Comparison of ENCODE assay signal across 8 cellular contexts in genomic region chr5:65925094-65925600, GRCh38. TPM values are rescaled to one million over a fixed set of nuclear protein-coding genes. Genes with fewer than 3 reads are reported as not detected.
DNase-seq lines count a peak whose midpoint lies in the region; ATAC-seq and TF ChIP-seq lines count a peak whose summit lies in the region.

No MANE protein-coding gene starts in this region.

- no peak overlapping the region for H2BK120ac ChIP-seq in neuronal stem cell (ENCODE audit: low read depth, low read length)

- peak; percentile 49 for ATAC-seq in GM21390 (IDR thresholded peaks at IDR 0.05; ENCODE audit: unreplicated experiment)

- no peaks in the 10 kb centered on the region for H3K9me3 ChIP-seq in HUES6 (ENCODE audit: control insufficient read depth, insufficient read depth, low read depth, low read length)
- H3K9me3 ChIP-seq in neuronal stem cell (replicated peaks in 1 of 2; ENCODE audit: control insufficient read depth in 2 of 2, insufficient read depth in 1 of 2, low read depth in 1 of 2, low read length in 2 of 2): peaks cover 0 to 3% of the 10 kb centered on the region in 2 donors
- H3K9me3 ChIP-seq in suprapubic skin: no peaks in the 10 kb centered on the region

- peak overlapping the region; percentile 95 for H4K91ac ChIP-seq in neuronal stem cell (ENCODE audit: low read depth, low read length, poor library complexity)

- H3K14ac ChIP-seq in neuronal stem cell (ENCODE audit: low read length): peak overlapping the region; percentile 78

- CTCF ChIA-PET in RWPE1 (lab: Yijun Ruan, JAX): interaction anchor here (0.6 to 1.4 kb wide), 5 partner anchors 8 to 197 kb away, joined by 3 to 6 read pairs (median 4); no protein-coding TSS in a partner anchor

- TF ChIP-seq EP300 in suprapubic skin (IDR thresholded peaks at IDR 0.05): no peak

- peak overlapping the region; percentile 11; the same call in 1 of the 2 replicates for H3K27ac ChIP-seq in HUES6 (ENCODE audit: low read depth, low read length)
- peak overlapping the region; percentile 99 for H3K27ac ChIP-seq in RWPE1
- H3K27ac ChIP-seq in neuronal stem cell (replicated peaks; ENCODE audit: low read length): peak overlapping the region; percentile 97
- H3K27ac ChIP-seq in suprapubic skin: peak overlapping the region; percentile 100

- H3K4me1 ChIP-seq in HUES6 (ENCODE audit: control insufficient read depth, insufficient read depth, low read length) (0 out of 2 replicates have a peak, but pooled peaks cover 3% of the 10 kb centered on the region), neuronal stem cell (ENCODE audit: control insufficient read depth in 2 of 2, insufficient read depth in 1 of 2, low read depth in 1 of 2, low read length in 2 of 2) (peaks cover 0 to 2% of the 10 kb centered on the region in 2 donors), suprapubic skin (peaks cover 31% of the 10 kb centered on the region)

- H2AK5ac ChIP-seq in neuronal stem cell (ENCODE audit: low read depth, low read length): peak overlapping the region; percentile 82

- peak overlapping the region; percentile 63 for H2BK15ac ChIP-seq in neuronal stem cell (ENCODE audit: low read length)

- peaks cover 2% of the 10 kb centered on the region for H3K79me1 ChIP-seq in neuronal stem cell (ENCODE audit: low read depth, low read length)

- H3K9ac ChIP-seq in HUES6 (ENCODE audit: low read length): peak overlapping the region; percentile 86
- H3K9ac ChIP-seq in neuronal stem cell (ENCODE audit: low read depth, low read length, poor library complexity): peak overlapping the region; percentile 96

- TF ChIP-seq CTCF in RWPE1 (conservative IDR thresholded peaks at IDR 0.05; ENCODE audit: low read depth) (no peak), fibroblast of villous mesenchyme (IDR thresholded peaks at IDR 0.05; ENCODE audit: insufficient read depth, low read depth, low read length) (no peak), suprapubic skin (IDR thresholded peaks at IDR 0.05) (no peak)

- H4K8ac ChIP-seq in neuronal stem cell (ENCODE audit: low read depth, low read length): no peak overlapping the region

- H3K36me3 ChIP-seq in HUES6 (ENCODE audit: control insufficient read depth, insufficient read depth, low read length): 0 out of 2 replicates have a peak, but pooled peaks cover 4% of the 10 kb centered on the region
- peaks cover 0 to 6% of the 10 kb centered on the region in 2 donors for H3K36me3 ChIP-seq in neuronal stem cell (replicated peaks in 1 of 2; ENCODE audit: control insufficient read depth in 2 of 2, insufficient read depth in 2 of 2, low read length in 2 of 2)
- H3K36me3 ChIP-seq in suprapubic skin: no peaks in the 10 kb centered on the region

- peak overlapping the region; percentile 100 for H3K18ac ChIP-seq in neuronal stem cell (ENCODE audit: low read length)

- peak overlapping the region; percentile 97 for H3K4ac ChIP-seq in neuronal stem cell (ENCODE audit: low read length)

- H3K4me3 ChIP-seq in HUES6 (ENCODE audit: low read depth, low read length) (peak overlapping the region; percentile 65), fibroblast of villous mesenchyme (ENCODE audit: low read depth, low read length) (peak overlapping the region; percentile 67), neuronal stem cell (ENCODE audit: low read length in 2 of 2) (peak overlapping the region; percentile 69 to 88), suprapubic skin (peak overlapping the region; percentile 100)

- H3K27me3 ChIP-seq in HUES6 (ENCODE audit: control insufficient read depth, insufficient read depth, low read length): peaks cover 23% of the 10 kb centered on the region
- no peaks in the 10 kb centered on the region for H3K27me3 ChIP-seq in neuronal stem cell (ENCODE audit: control insufficient read depth in 3 of 3, insufficient read depth in 3 of 3, low read depth in 1 of 3, low read length in 3 of 3)
- no peaks in the 10 kb centered on the region for H3K27me3 ChIP-seq in suprapubic skin

- H3K23ac ChIP-seq in neuronal stem cell (ENCODE audit: low read depth, low read length, poor library complexity): peak overlapping the region; percentile 90

- no peak overlapping the region for H2BK12ac ChIP-seq in neuronal stem cell (ENCODE audit: low read length)

- WGBS in neuronal stem cell (ENCODE audit: extremely low coverage in 2 of 2, insufficient read length in 2 of 2, insufficient replicate concordance in 1 of 2), 2 donors: no CpG with 5 or more reads among the region's 43 CpGs
- WGBS in suprapubic skin: 0% methylated on average over 6 of the region's 43 CpGs

- DNase-seq in D341Med (ENCODE audit: low spot score) (peak; percentile 63), RWPE1 (ENCODE audit: low spot score) (peak; percentile 65), fibroblast of villous mesenchyme (ENCODE audit: low read depth) (peak; percentile 83), neuronal stem cell (ENCODE audit: low spot score) (peak; percentile 63), suprapubic skin (ENCODE audit: low spot score in 2 of 2) (peak; percentile 85 to 88)
- peak; percentile 70 for DNase-seq in activated effector memory CD4-positive, alpha-beta T cell treated with Interleukin-2 at 50 U/mL for 16 hours

- no peak overlapping the region for H2BK5ac ChIP-seq in neuronal stem cell (ENCODE audit: low read length)

- peak overlapping the region; percentile 90 for H2AFZ ChIP-seq in neuronal stem cell (ENCODE audit: low read length)

- POLR2A ChIA-PET in RWPE1 (lab: Yijun Ruan, JAX; ENCODE audit: low non-redundant PET): no interaction called here

- no peak for TF ChIP-seq POLR2A in suprapubic skin (IDR thresholded peaks at IDR 0.05)

- H3K4me2 ChIP-seq in neuronal stem cell (ENCODE audit: insufficient read depth, low read length, poor library complexity, severe bottlenecking): peak overlapping the region; percentile 99

RNA-seq across cellular contexts. Expression of gene ERBIN, which starts 1.2 kb away (rescaled TPM):
- total RNA-seq in fibroblast of villous mesenchyme: 132 and 233 TPM in 2 replicates
- 29.8 TPM for polyA plus RNA-seq in neuronal stem cell (2013, experiment 1 of 2)
- 28.4 TPM for polyA plus RNA-seq in neuronal stem cell (2013, experiment 2 of 2)
- total RNA-seq in suprapubic skin: 100 to 1,000 TPM in 2 of 4 donors, 10 to 100 TPM in 2; 84.6 to 141 (median 97.3) TPM

Comparison
In these comparisons a context has a peak if more than half of its experiments do, and no peak if none do; other contexts are left out.
1. Peak in every context shown above with its lines: DNase-seq, ATAC-seq, H3K4me3 ChIP-seq and H3K27ac ChIP-seq.
2. H3K27ac ChIP-seq: peak in every context shown above with its lines; median percentile 100 in suprapubic skin; 99 in RWPE1; 97 in neuronal stem cell; 11 in HUES6.